10 cellular contexts compared by ENCODE assay signal in the genomic region with DNA sequence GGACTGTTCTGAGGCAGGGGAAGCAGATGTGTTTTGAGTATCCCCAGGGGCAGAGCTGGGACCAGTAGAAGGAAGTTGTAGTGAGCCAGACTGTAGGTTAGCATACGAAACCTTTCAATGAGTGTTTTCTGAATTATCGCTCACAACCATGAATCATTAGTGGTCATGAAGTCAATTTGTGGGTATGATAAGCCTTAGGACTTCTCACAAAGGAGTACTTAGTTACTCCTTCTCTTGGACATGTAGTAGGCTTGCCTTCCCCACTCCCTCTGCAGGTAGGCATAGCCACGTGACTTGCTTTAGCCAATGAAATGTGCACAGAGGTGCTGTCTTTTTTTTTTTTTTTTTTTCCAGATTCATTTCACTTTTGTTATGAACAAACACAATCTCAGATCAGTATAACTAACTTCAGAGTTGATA. TPM values are rescaled to one million over a fixed set of nuclear protein-coding genes. Genes with fewer than 3 reads are reported as not detected.
A peak's percentile ranks its signal among the peaks of the same experiment; 100 is the strongest.
DNase-seq lines count a peak whose midpoint lies in the region; ATAC-seq and TF ChIP-seq lines count a peak whose summit lies in the region.
"Had no signal": no experiment of that assay in that cellular context is flagged by ENCODE, and none has a peak within 500 bp of the region (broad histone marks: within the 10 kb centered on the region; RNA-seq: fewer than 3 reads in every experiment).

No MANE protein-coding gene starts in this region.

- H3K27me3 ChIP-seq in neutrophil, result no peaks in the 10 kb centered on the region
- no peaks in the 10 kb centered on the region for H3K27me3 ChIP-seq in testis
- H3K27me3 ChIP-seq: heart left ventricle, ovary had no signal

- TF ChIP-seq CTCF in activated B cell treated with CpG ODN at 0.5 μM for 24 hours (IDR thresholded peaks at IDR 0.05), result no peak
- no peak for TF ChIP-seq CTCF in neutrophil (IDR thresholded peaks at IDR 0.05)
- TF ChIP-seq CTCF in testis (IDR thresholded peaks at IDR 0.05), result no peak

- no peak overlapping the region for H3K4me3 ChIP-seq in neutrophil (ENCODE audit: low read depth in 1 of 2, low read length in 1 of 2)
- H3K4me3 ChIP-seq in testis, result no peak overlapping the region
- H3K4me3 ChIP-seq: heart left ventricle, ovary had no signal

- POLR2A ChIA-PET in activated B cell treated with CpG ODN at 0.5 μM for 24 hours (lab: Charles Lee), result no interaction called here

- H3K9me3 Mint-ChIP-seq in activated B cell treated with CpG ODN at 0.5 μM for 24 hours, result no peaks in the 10 kb centered on the region

- no peak for TF ChIP-seq POLR2A in testis (IDR thresholded peaks at IDR 0.05)

- CTCF ChIA-PET in activated B cell treated with CpG ODN at 0.5 μM for 24 hours (lab: Charles Lee), result interaction anchor here (0.6 kb wide), 1 partner anchor 966 kb away, joined by 3 read pairs; no protein-coding TSS in a partner anchor

- ATAC-seq in GM18868 (IDR thresholded peaks at IDR 0.05; ENCODE audit: unreplicated experiment) (peak; percentile 77), HG03378 (IDR thresholded peaks at IDR 0.05; ENCODE audit: unreplicated experiment) (peak; percentile 47), activated B cell treated with CpG ODN at 0.5 μM for 24 hours (ENCODE audit: low read depth) (peak; percentile 74), HG02973 (IDR thresholded peaks at IDR 0.05; ENCODE audit: unreplicated experiment) (no peak)

- DNase-seq in activated B cell treated with CpG ODN at 0.5 μM for 24 hours (no peak), cerebellum (ENCODE audit: low spot score) (no peak), T-helper 1 cell (no peak), testis (no peak)
- DNase-seq: heart left ventricle, ovary had no signal

- peaks cover 47 to 54% of the 10 kb centered on the region in 2 experiments for H3K4me1 ChIP-seq in neutrophil (ENCODE audit: control insufficient read depth in 1 of 2, insufficient read depth in 1 of 2, low read depth in 1 of 2, low read length in 1 of 2)
- no peaks in the 10 kb centered on the region for H3K4me1 ChIP-seq in testis

- peaks cover 35% of the 10 kb centered on the region for H3K4me1 Mint-ChIP-seq in activated B cell treated with CpG ODN at 0.5 μM for 24 hours

- H3K27ac Mint-ChIP-seq in activated B cell treated with CpG ODN at 0.5 μM for 24 hours, result peak overlapping the region; percentile 73

- H3K36me3 Mint-ChIP-seq in activated B cell treated with CpG ODN at 0.5 μM for 24 hours (ENCODE audit: low read depth), result peaks cover 28% of the 10 kb centered on the region

- H3K9me3 ChIP-seq in neutrophil (no peaks in the 10 kb centered on the region), testis (no peaks in the 10 kb centered on the region)
- H3K9me3 ChIP-seq: heart left ventricle, ovary had no signal

- H3K27me3 Mint-ChIP-seq in activated B cell treated with CpG ODN at 0.5 μM for 24 hours, result no peaks in the 10 kb centered on the region

- H3K36me3 ChIP-seq in neutrophil (no peaks in the 10 kb centered on the region), testis (ENCODE audit: low read depth, missing control alignments) (no peaks in the 10 kb centered on the region)
- H3K36me3 ChIP-seq: ovary had no signal

- H3K27ac ChIP-seq in neutrophil (peak overlapping the region; percentile 82), testis (no peak overlapping the region)
- H3K27ac ChIP-seq: ovary had no signal

- intact Hi-C loops in activated B cell treated with CpG ODN at 0.5 μM for 24 hours (cut with micrococcal nuclease), result no loop called here
- intact Hi-C loops in testis (cut with DNase I; ENCODE audit: low total_unique reads), result no loop called here

- WGBS in testis, 2 donors, result 76 to 88% methylated on average over 3 of the region's 3 CpGs

- peak overlapping the region; percentile 29 for H3K4me3 Mint-ChIP-seq in activated B cell treated with CpG ODN at 0.5 μM for 24 hours

RNA-seq across cellular contexts. Expression of a gene that starts 23.9 kb away (rescaled TPM):
- total RNA-seq in activated B cell treated with CpG ODN at 0.5 μM for 24 hours, result 5.1 and 6.4 TPM in 2 replicates
- total RNA-seq in cerebellum, result 19.0 TPM
- 10 to 100 TPM; 55.8 to 72.0 TPM for total RNA-seq in testis
- 113 TPM for polyA plus RNA-seq in testis (ENCODE audit: insufficient read depth, low read depth, low replicate concordance)

RNA-seq across cellular contexts. Expression of a gene that starts 29.6 kb away (rescaled TPM):
- total RNA-seq in activated B cell treated with CpG ODN at 0.5 μM for 24 hours (35.3 and 38.6 TPM in 2 replicates), cerebellum (12.9 TPM), testis (100 to 1,000 TPM in 1 of 2 donors, 10 to 100 TPM in 1; 47.4 to 130 TPM)
- polyA plus RNA-seq in testis (ENCODE audit: insufficient read depth, low read depth, low replicate concordance), result 94.3 TPM
